1 cellular context compared by ENCODE assay signal in the genomic region with DNA sequence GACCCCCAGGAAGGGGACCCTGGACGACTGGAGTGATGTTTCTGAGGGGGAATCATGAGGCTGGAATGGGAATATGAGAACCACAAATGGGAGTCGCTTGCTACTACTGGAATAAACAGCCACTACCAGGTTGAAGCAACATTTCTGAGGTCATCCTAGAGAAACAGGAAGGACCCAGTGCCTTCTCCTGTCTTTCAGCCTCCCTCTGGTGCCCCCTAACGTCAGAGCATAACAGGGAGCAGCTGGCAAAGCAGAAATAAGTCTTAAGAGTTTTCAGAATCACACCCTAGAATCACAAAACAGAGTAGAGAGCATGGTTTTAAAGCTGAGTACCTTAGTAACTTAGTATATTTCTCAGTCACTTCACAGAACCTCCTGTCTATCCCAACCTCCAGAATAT.
TF ChIP-seq lines count a peak whose summit lies in the region.

No MANE protein-coding gene starts in this region.

TF ChIP-seq in GM23338, 12 proteins besides CTCF, POLR2A, EP300 and RAD21:
- TF ChIP-seq, protein P1, sequence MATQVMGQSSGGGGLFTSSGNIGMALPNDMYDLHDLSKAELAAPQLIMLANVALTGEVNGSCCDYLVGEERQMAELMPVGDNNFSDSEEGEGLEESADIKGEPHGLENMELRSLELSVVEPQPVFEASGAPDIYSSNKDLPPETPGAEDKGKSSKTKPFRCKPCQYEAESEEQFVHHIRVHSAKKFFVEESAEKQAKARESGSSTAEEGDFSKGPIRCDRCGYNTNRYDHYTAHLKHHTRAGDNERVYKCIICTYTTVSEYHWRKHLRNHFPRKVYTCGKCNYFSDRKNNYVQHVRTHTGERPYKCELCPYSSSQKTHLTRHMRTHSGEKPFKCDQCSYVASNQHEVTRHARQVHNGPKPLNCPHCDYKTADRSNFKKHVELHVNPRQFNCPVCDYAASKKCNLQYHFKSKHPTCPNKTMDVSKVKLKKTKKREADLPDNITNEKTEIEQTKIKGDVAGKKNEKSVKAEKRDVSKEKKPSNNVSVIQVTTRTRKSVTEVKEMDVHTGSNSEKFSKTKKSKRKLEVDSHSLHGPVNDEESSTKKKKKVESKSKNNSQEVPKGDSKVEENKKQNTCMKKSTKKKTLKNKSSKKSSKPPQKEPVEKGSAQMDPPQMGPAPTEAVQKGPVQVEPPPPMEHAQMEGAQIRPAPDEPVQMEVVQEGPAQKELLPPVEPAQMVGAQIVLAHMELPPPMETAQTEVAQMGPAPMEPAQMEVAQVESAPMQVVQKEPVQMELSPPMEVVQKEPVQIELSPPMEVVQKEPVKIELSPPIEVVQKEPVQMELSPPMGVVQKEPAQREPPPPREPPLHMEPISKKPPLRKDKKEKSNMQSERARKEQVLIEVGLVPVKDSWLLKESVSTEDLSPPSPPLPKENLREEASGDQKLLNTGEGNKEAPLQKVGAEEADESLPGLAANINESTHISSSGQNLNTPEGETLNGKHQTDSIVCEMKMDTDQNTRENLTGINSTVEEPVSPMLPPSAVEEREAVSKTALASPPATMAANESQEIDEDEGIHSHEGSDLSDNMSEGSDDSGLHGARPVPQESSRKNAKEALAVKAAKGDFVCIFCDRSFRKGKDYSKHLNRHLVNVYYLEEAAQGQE (IDR thresholded peaks at IDR 0.05; ENCODE audit: unreplicated experiment) = no peak
- TF ChIP-seq, protein P2, sequence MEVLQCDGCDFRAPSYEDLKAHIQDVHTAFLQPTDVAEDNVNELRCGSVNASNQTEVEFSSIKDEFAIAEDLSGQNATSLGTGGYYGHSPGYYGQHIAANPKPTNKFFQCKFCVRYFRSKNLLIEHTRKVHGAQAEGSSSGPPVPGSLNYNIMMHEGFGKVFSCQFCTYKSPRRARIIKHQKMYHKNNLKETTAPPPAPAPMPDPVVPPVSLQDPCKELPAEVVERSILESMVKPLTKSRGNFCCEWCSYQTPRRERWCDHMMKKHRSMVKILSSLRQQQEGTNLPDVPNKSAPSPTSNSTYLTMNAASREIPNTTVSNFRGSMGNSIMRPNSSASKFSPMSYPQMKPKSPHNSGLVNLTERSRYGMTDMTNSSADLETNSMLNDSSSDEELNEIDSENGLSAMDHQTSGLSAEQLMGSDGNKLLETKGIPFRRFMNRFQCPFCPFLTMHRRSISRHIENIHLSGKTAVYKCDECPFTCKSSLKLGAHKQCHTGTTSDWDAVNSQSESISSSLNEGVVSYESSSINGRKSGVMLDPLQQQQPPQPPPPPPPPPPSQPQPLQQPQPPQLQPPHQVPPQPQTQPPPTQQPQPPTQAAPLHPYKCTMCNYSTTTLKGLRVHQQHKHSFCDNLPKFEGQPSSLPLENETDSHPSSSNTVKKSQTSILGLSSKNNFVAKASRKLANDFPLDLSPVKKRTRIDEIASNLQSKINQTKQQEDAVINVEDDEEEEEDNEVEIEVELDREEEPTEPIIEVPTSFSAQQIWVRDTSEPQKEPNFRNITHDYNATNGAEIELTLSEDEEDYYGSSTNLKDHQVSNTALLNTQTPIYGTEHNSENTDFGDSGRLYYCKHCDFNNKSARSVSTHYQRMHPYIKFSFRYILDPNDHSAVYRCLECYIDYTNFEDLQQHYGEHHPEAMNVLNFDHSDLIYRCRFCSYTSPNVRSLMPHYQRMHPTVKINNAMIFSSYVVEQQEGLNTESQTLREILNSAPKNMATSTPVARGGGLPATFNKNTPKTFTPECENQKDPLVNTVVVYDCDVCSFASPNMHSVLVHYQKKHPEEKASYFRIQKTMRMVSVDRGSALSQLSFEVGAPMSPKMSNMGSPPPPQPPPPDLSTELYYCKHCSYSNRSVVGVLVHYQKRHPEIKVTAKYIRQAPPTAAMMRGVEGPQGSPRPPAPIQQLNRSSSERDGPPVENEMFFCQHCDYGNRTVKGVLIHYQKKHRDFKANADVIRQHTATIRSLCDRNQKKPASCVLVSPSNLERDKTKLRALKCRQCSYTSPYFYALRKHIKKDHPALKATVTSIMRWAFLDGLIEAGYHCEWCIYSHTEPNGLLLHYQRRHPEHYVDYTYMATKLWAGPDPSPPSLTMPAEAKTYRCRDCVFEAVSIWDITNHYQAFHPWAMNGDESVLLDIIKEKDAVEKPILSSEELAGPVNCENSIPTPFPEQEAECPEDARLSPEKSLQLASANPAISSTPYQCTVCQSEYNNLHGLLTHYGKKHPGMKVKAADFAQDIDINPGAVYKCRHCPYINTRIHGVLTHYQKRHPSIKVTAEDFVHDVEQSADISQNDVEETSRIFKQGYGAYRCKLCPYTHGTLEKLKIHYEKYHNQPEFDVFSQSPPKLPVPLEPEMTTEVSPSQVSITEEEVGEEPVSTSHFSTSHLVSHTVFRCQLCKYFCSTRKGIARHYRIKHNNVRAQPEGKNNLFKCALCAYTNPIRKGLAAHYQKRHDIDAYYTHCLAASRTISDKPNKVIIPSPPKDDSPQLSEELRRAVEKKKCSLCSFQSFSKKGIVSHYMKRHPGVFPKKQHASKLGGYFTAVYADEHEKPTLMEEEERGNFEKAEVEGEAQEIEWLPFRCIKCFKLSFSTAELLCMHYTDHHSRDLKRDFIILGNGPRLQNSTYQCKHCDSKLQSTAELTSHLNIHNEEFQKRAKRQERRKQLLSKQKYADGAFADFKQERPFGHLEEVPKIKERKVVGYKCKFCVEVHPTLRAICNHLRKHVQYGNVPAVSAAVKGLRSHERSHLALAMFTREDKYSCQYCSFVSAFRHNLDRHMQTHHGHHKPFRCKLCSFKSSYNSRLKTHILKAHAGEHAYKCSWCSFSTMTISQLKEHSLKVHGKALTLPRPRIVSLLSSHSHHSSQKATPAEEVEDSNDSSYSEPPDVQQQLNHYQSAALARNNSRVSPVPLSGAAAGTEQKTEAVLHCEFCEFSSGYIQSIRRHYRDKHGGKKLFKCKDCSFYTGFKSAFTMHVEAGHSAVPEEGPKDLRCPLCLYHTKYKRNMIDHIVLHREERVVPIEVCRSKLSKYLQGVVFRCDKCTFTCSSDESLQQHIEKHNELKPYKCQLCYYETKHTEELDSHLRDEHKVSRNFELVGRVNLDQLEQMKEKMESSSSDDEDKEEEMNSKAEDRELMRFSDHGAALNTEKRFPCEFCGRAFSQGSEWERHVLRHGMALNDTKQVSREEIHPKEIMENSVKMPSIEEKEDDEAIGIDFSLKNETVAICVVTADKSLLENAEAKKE (CRISPR knock-in tag; IDR thresholded peaks at IDR 0.05) = no peak
- TF ChIP-seq CREB1 (CRISPR knock-in tag; IDR thresholded peaks at IDR 0.05; ENCODE audit: low read depth) (no peak), EZH2 (IDR thresholded peaks at IDR 0.05; ENCODE audit: low read depth, unreplicated experiment) (no peak), ZNF114 (CRISPR knock-in tag; IDR thresholded peaks at IDR 0.05) (no peak), STAT1 (IDR thresholded peaks at IDR 0.05; ENCODE audit: unreplicated experiment) (no peak), EZH2phosphoT487 (IDR thresholded peaks at IDR 0.05; ENCODE audit: unreplicated experiment) (no peak), JUNB (IDR thresholded peaks at IDR 0.05; ENCODE audit: unreplicated experiment) (no peak), ZNF331 (CRISPR knock-in tag; IDR thresholded peaks at IDR 0.05; ENCODE audit: low read depth) (no peak), POLR2AphosphoS5 (IDR thresholded peaks at IDR 0.05; ENCODE audit: low read depth) (no peak), NANOG (IDR thresholded peaks at IDR 0.05; ENCODE audit: borderline replicate concordance) (no peak)
- TF ChIP-seq, protein P3, sequence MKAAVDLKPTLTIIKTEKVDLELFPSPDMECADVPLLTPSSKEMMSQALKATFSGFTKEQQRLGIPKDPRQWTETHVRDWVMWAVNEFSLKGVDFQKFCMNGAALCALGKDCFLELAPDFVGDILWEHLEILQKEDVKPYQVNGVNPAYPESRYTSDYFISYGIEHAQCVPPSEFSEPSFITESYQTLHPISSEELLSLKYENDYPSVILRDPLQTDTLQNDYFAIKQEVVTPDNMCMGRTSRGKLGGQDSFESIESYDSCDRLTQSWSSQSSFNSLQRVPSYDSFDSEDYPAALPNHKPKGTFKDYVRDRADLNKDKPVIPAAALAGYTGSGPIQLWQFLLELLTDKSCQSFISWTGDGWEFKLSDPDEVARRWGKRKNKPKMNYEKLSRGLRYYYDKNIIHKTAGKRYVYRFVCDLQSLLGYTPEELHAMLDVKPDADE (IDR thresholded peaks at IDR 0.05) = no peak
